ENCODE assay signal across 1 cellular context in genomic region chr6:43448916-43449315, GRCh38.
TF ChIP-seq lines count a peak whose summit lies in the region.

No MANE protein-coding gene starts in this region.

TF ChIP-seq in H1, 55 proteins besides CTCF, POLR2A, EP300 and RAD21:
- TF ChIP-seq ATF2 (IDR thresholded peaks at IDR 0.05; ENCODE audit: low read length) (no peak), PHF8 (conservative IDR thresholded peaks at IDR 0.05; ENCODE audit: low read depth, low read length) (no peak), ATF3 (IDR thresholded peaks at IDR 0.05; ENCODE audit: insufficient read depth, low read depth, low read length) (no peak), GABPA (IDR thresholded peaks at IDR 0.05; ENCODE audit: borderline replicate concordance, insufficient read depth, low read length) (no peak), SRF (IDR thresholded peaks at IDR 0.05; ENCODE audit: low read depth, low read length) (no peak), BCL11A (IDR thresholded peaks at IDR 0.05; ENCODE audit: low read depth in 2 of 2, low read length in 2 of 2) (no peak), E2F6 (IDR thresholded peaks at IDR 0.05) (no peak), SIN3A (conservative IDR thresholded peaks at IDR 0.05 in 1 of 2, IDR thresholded peaks at IDR 0.05 in 1 of 2; ENCODE audit: low read depth in 1 of 2, low read length in 2 of 2) (no peak), EZH2 (IDR thresholded peaks at IDR 0.05; ENCODE audit: low read depth, low read length, severe bottlenecking) (no peak), TAF7 (optimal IDR thresholded peaks at IDR 0.05; ENCODE audit: borderline replicate concordance, low read depth, low read length) (no peak)
